8 cellular contexts compared by ENCODE assay signal in the genomic region with DNA sequence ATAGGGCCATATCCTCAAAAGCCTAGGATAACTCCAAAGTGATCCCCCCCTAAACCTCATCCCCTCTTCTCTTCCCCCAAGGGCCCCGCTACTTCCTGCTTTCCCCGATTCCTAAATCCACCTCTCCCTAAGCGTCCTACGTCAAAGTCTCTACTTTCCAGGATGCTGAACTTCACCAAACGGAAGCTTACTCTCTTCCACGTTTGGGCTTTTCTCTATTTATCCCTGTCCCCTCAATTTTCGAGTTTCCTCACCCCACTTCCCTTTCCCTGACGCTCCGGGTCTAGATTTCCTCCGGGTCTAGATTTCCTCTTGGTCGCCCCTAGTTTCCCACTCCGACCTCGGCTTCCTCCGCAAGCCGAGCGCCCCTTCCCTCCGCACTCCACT. TPM values are rescaled to one million over a fixed set of nuclear protein-coding genes. Genes with fewer than 3 reads are reported as not detected.
DNase-seq lines count a peak whose midpoint lies in the region; ATAC-seq and TF ChIP-seq lines count a peak whose summit lies in the region.

No MANE protein-coding gene starts in this region.

- peaks cover 53% of the 10 kb centered on the region for H3K79me2 ChIP-seq in osteoblast (ENCODE audit: insufficient read depth, low read length)

- no peaks in the 10 kb centered on the region for H3K9me3 Mint-ChIP-seq in stimulated activated naive CD8-positive, alpha-beta T cell treated with anti-CD3 and anti-CD28 coated beads, Interleukin-15, Interleukin-2, amounts not matched to agents 100 ng/mL and 50 ng/mL, for 24 hours
- no peaks in the 10 kb centered on the region for H3K9me3 Mint-ChIP-seq in T-cell

- peak overlapping the region; percentile 92 for H3K4me3 Mint-ChIP-seq in stimulated activated naive CD8-positive, alpha-beta T cell treated with anti-CD3 and anti-CD28 coated beads, Interleukin-15, Interleukin-2, amounts not matched to agents 100 ng/mL and 50 ng/mL, for 24 hours
- H3K4me3 Mint-ChIP-seq in T-cell, result peak overlapping the region; percentile 85 to 96 (median 87)

- no peaks in the 10 kb centered on the region for H3K27me3 ChIP-seq in osteoblast (ENCODE audit: insufficient read depth, low read length)

- H4K20me1 ChIP-seq in osteoblast (ENCODE audit: insufficient read depth, low read length), result peaks cover 10% of the 10 kb centered on the region

- H2AFZ ChIP-seq in osteoblast (ENCODE audit: low read length), result peak overlapping the region; percentile 90

- no peaks in the 10 kb centered on the region for H3K9me3 ChIP-seq in osteoblast (ENCODE audit: low read depth, low read length)

- no peak for DNase-seq in stimulated activated naive CD8-positive, alpha-beta T cell treated with anti-CD3 and anti-CD28 coated beads, Interleukin-15, Interleukin-2, amounts not matched to agents 100 U/mL and 50 U/mL, for 24 hours
- DNase-seq in T-cell, result peak in 1 of 34 experiments; percentile 2
- peak; percentile 60 for DNase-seq in fibroblast of peridontal ligament (ENCODE audit: extremely low read depth)
- DNase-seq in osteoblast (ENCODE audit: insufficient read length, low spot score, missing footprints), result peak; percentile 46
- DNase-seq in activated CD8-positive, alpha-beta memory T cell treated with anti-CD3 and anti-CD28 coated beads, Interleukin-2, amount 50 U/mL, for 4 hours, result no peak
- DNase-seq in stimulated activated CD4-positive, alpha-beta T cell treated with anti-CD3 and anti-CD28 coated beads, Interleukin-12 subunit alpha, Interleukin-12 subunit beta, amount 100 ng/mL, for 4 hours, result no peak

- POLR2A ChIA-PET in T-cell (lab: Charles Lee), result interaction anchor here in 1 of 2 donors (1.1 kb wide), 1 partner anchor 15 kb away, joined by 3 read pairs; no protein-coding TSS in a partner anchor

- no peaks in the 10 kb centered on the region for H3K36me3 ChIP-seq in osteoblast (ENCODE audit: insufficient read depth, low read length)

- peak overlapping the region; percentile 98 for H3K27ac Mint-ChIP-seq in stimulated activated naive CD8-positive, alpha-beta T cell treated with anti-CD3 and anti-CD28 coated beads, Interleukin-15, Interleukin-2, amounts not matched to agents 100 ng/mL and 50 ng/mL, for 24 hours
- H3K27ac Mint-ChIP-seq in T-cell, result peak overlapping the region; percentile 98 to 99

- peaks cover 79% of the 10 kb centered on the region for H3K4me1 Mint-ChIP-seq in stimulated activated naive CD8-positive, alpha-beta T cell treated with anti-CD3 and anti-CD28 coated beads, Interleukin-15, Interleukin-2, amounts not matched to agents 100 ng/mL and 50 ng/mL, for 24 hours (ENCODE audit: low read depth)
- peaks cover 46 to 62% (median 59%) of the 10 kb centered on the region in 3 donors for H3K4me1 Mint-ChIP-seq in T-cell

- H3K4me1 ChIP-seq in osteoblast (ENCODE audit: insufficient read depth, low read length), result peaks cover 23% of the 10 kb centered on the region

- H3K27ac ChIP-seq in osteoblast (ENCODE audit: low read depth, low read length), result peak overlapping the region; percentile 88

- peak overlapping the region; percentile 92 for H3K4me3 ChIP-seq in osteoblast (ENCODE audit: insufficient read depth, low read length)

- TF ChIP-seq CTCF in osteoblast (IDR thresholded peaks at IDR 0.05; ENCODE audit: extremely low read depth, low read depth, low read length), result no peak

- CTCF ChIA-PET in T-cell (lab: Charles Lee), result no interaction called here

- peaks cover 45% of the 10 kb centered on the region for H3K36me3 Mint-ChIP-seq in stimulated activated naive CD8-positive, alpha-beta T cell treated with anti-CD3 and anti-CD28 coated beads, Interleukin-15, Interleukin-2, amounts not matched to agents 100 ng/mL and 50 ng/mL, for 24 hours (ENCODE audit: low read depth)
- H3K36me3 Mint-ChIP-seq in T-cell, result peaks cover 5% of the 10 kb centered on the region

- ATAC-seq in stimulated activated naive CD8-positive, alpha-beta T cell treated with anti-CD3 and anti-CD28 coated beads, Interleukin-15, Interleukin-2, amounts not matched to agents 100 U/mL and 50 U/mL, for 24 hours, result no peak
- ATAC-seq in T-cell (replicated peaks in 1 of 4), result no peak
- no peak for ATAC-seq in GM18861 (IDR thresholded peaks at IDR 0.05; ENCODE audit: unreplicated experiment)

- no peaks in the 10 kb centered on the region for H3K27me3 Mint-ChIP-seq in stimulated activated naive CD8-positive, alpha-beta T cell treated with anti-CD3 and anti-CD28 coated beads, Interleukin-15, Interleukin-2, amounts not matched to agents 100 ng/mL and 50 ng/mL, for 24 hours
- H3K27me3 Mint-ChIP-seq in T-cell, result no peaks in the 10 kb centered on the region

- peak overlapping the region; percentile 93 for H3K4me2 ChIP-seq in osteoblast (ENCODE audit: insufficient read depth, low read length)

RNA-seq across cellular contexts. Expression of a gene that starts 0.5 kb away (rescaled TPM):
- total RNA-seq in T-cell (10 to 100 TPM in 4 of 5 donors, 1 to 10 TPM in 1; 9.0 to 24.9 (median 20.7) TPM), osteoblast (24.2 and 25.9 TPM in 2 replicates)

RNA-seq across cellular contexts. Expression of a gene that starts 12.6 kb away (rescaled TPM):
- total RNA-seq in T-cell (not detected), osteoblast (not detected in 2 replicates)

RNA-seq across cellular contexts. Expression of a gene that starts 38.7 kb away (rescaled TPM):
- total RNA-seq in T-cell (10 to 100 TPM in 2 of 5 donors, 1 to 10 TPM in 1, not detected in 2; 4.0 to 18.7 (median 13.3) TPM), osteoblast (not detected in 2 replicates)

Comparison
In these comparisons a context has a peak if more than half of its experiments do, and no peak if none do; other contexts are left out.
1. DNase-seq: peak in fibroblast of peridontal ligament (single experiment) and osteoblast (single experiment); none in stimulated activated naive CD8-positive, alpha-beta T cell treated with anti-CD3 and anti-CD28 coated beads, Interleukin-15, Interleukin-2, amounts not matched to agents 100 U/mL and 50 U/mL, for 24 hours (single experiment), activated CD8-positive, alpha-beta memory T cell treated with anti-CD3 and anti-CD28 coated beads, Interleukin-2, amount 50 U/mL, for 4 hours (single experiment) and stimulated activated CD4-positive, alpha-beta T cell treated with anti-CD3 and anti-CD28 coated beads, Interleukin-12 subunit alpha, Interleukin-12 subunit beta, amount 100 ng/mL, for 4 hours (single experiment).